Comparison of ENCODE assay signal across 10 cellular contexts in genomic region chr22:23888615-23889401, GRCh38. TPM values are rescaled to one million over a fixed set of nuclear protein-coding genes. Genes with fewer than 3 reads are reported as not detected.
DNase-seq lines count a peak whose midpoint lies in the region; ATAC-seq and TF ChIP-seq lines count a peak whose summit lies in the region.
"Had no signal": no experiment of that assay in that cellular context is flagged by ENCODE, and none has a peak within 500 bp of the region (broad histone marks: within the 10 kb centered on the region; RNA-seq: fewer than 3 reads in every experiment).

No MANE protein-coding gene starts in this region.

- H3K9me3 ChIP-seq in left ventricle myocardium inferior (replicated peaks) (no peaks in the 10 kb centered on the region), adrenal gland (replicated peaks in 1 of 3) (no peaks in the 10 kb centered on the region), aorta (ENCODE audit: control insufficient read depth, low read length) (no peaks in the 10 kb centered on the region)

- ATAC-seq in aorta (ENCODE audit: low FRiP score) (peak; percentile 21), GM18870 (IDR thresholded peaks at IDR 0.05; ENCODE audit: unreplicated experiment) (no peak)

- DNase-seq in left ventricle myocardium inferior = no peak
- DNase-seq in cardiac septum (ENCODE audit: low spot score) = no peak
- peak in 2 of 7 donors; percentile 46 to 52 for DNase-seq in adrenal gland
- peak; percentile 50 for DNase-seq in hepatic stellate cell (ENCODE audit: low spot score)
- no peak for DNase-seq in aorta
- DNase-seq in NCI-H774 (lab: John Stamatoyannopoulos, UW) = no peak
- DNase-seq in DMS79 (lab: John Stamatoyannopoulos, UW) = no peak
- DNase-seq: CD4-positive, alpha-beta memory T cell; NCI-H2171 treated with DMSO at 0.1 percent for 48 hours had no signal

- no peaks in the 10 kb centered on the region for H3K27me3 ChIP-seq in left ventricle myocardium inferior (ENCODE audit: low read depth)
- no peaks in the 10 kb centered on the region for H3K27me3 ChIP-seq in adrenal gland
- H3K27me3 ChIP-seq in aorta (ENCODE audit: control insufficient read depth in 1 of 2, insufficient read depth in 2 of 2, low read length in 1 of 2) = no peaks in the 10 kb centered on the region

- H3K36me3 ChIP-seq in left ventricle myocardium inferior (peaks cover 17% of the 10 kb centered on the region), adrenal gland (replicated peaks in 1 of 2) (no peaks in the 10 kb centered on the region), aorta (ENCODE audit: control insufficient read depth in 1 of 2, insufficient read depth in 2 of 2, low read length in 1 of 2) (no peaks in the 10 kb centered on the region)

- intact Hi-C loops in left ventricle myocardium inferior (cut with micrococcal nuclease) = no loop called here
- intact Hi-C loops in cardiac septum (cut with DNase I) = no loop called here
- intact Hi-C loops in adrenal gland (cut with DNase I) = no loop called here
- intact Hi-C loops in aorta (cut with DNase I) = no loop called here

- TF ChIP-seq POLR2A in adrenal gland (IDR thresholded peaks at IDR 0.05) = no peak

- no peak for TF ChIP-seq CTCF in left ventricle myocardium inferior (IDR thresholded peaks at IDR 0.05; ENCODE audit: borderline replicate concordance)
- TF ChIP-seq CTCF in adrenal gland (IDR thresholded peaks at IDR 0.05) = peak in 3 of 6 experiments; percentile 12 to 39 (median 26)

- WGBS in adrenal gland, 4 donors = 63 to 83% (median 78%) methylated on average over 4 to 11 of the region's 11 CpGs
- WGBS in aorta, 2 donors = 73 to 74% methylated on average over 11 of the region's 11 CpGs

- H3K4me1 ChIP-seq in left ventricle myocardium inferior (peaks cover 5% of the 10 kb centered on the region), adrenal gland (replicated peaks in 1 of 2) (peaks cover 10 to 12% of the 10 kb centered on the region in 2 donors), aorta (ENCODE audit: control insufficient read depth in 1 of 2, insufficient read depth in 2 of 2, low read length in 2 of 2) (no peaks in the 10 kb centered on the region)

- H3K27ac ChIP-seq in left ventricle myocardium inferior (replicated peaks) (peak overlapping the region; percentile 38), adrenal gland (peak overlapping the region; percentile 24 to 77 (median 64)), aorta (ENCODE audit: low read depth in 1 of 2, low read length in 2 of 2) (peak overlapping the region in 1 of 2 donors; percentile 33)

- H3K4me3 ChIP-seq in left ventricle myocardium inferior = no peak overlapping the region
- no peak overlapping the region for H3K4me3 ChIP-seq in adrenal gland
- H3K4me3 ChIP-seq in aorta (ENCODE audit: low read length in 2 of 2) = no peak overlapping the region

RNA-seq across cellular contexts. Expression of gene MIF, which starts 5.4 kb away (rescaled TPM):
- 242 TPM for total RNA-seq in left ventricle myocardium inferior
- 317 TPM for total RNA-seq in cardiac septum
- total RNA-seq in adrenal gland = 1,000 to 10,000 TPM in 1 of 8 donors, 100 to 1,000 TPM in 7; 377 to 1,126 (median 714) TPM
- polyA plus RNA-seq in adrenal gland = 1,000 to 10,000 TPM in 2 of 3 donors, 10 to 100 TPM in 1; 49.4 to 2,556 (median 2,290) TPM
- total RNA-seq in aorta = 100 to 1,000 TPM; 278 to 316 TPM
- polyA plus RNA-seq in aorta = 100 to 1,000 TPM; 362 to 373 TPM

RNA-seq across cellular contexts. Expression of gene SLC2A11, which starts 31.1 kb away (rescaled TPM):
- total RNA-seq in left ventricle myocardium inferior (22.0 TPM), cardiac septum (19.7 TPM), adrenal gland (10 to 100 TPM; 12.8 to 30.0 (median 22.6) TPM), aorta (10 to 100 TPM in 1 of 2 donors, 1 to 10 TPM in 1; 4.8 to 14.4 TPM)
- polyA plus RNA-seq in adrenal gland (10 to 100 TPM; 11.3 to 35.3 (median 18.6) TPM), aorta (10 to 100 TPM; 16.7 TPM)

RNA-seq across cellular contexts. Expression of gene DERL3, which starts 50.0 kb away (rescaled TPM):
- 2.0 TPM for total RNA-seq in left ventricle myocardium inferior
- 2.2 TPM for total RNA-seq in cardiac septum
- 1 to 10 TPM in 5 of 8 donors, under 1 TPM in 2, not detected in 1; 0.36 to 3.7 (median 2.4) TPM for total RNA-seq in adrenal gland
- 1 to 10 TPM; 2.7 to 4.3 (median 3.8) TPM for polyA plus RNA-seq in adrenal gland
- total RNA-seq in aorta = 1 to 10 TPM; 1.9 to 3.9 TPM
- polyA plus RNA-seq in aorta = 1 to 10 TPM; 1.4 to 6.1 TPM
